ENCODE assay signal across 16 cellular contexts in genomic region chr14:81450976-81451375, GRCh38. TPM values are rescaled to one million over a fixed set of nuclear protein-coding genes. Genes with fewer than 3 reads are reported as not detected.
DNase-seq lines count a peak whose midpoint lies in the region; ATAC-seq and TF ChIP-seq lines count a peak whose summit lies in the region.
"Had no signal": no experiment of that assay in that cellular context is flagged by ENCODE, and none has a peak within 500 bp of the region (broad histone marks: within the 10 kb centered on the region; RNA-seq: fewer than 3 reads in every experiment).

No MANE protein-coding gene starts in this region.

- H3K36me3 ChIP-seq in BLaER1 (no peaks in the 10 kb centered on the region), GM23338 (ENCODE audit: insufficient read depth) (no peaks in the 10 kb centered on the region), endodermal cell (ENCODE audit: control insufficient read depth, insufficient read depth, low read length) (no peaks in the 10 kb centered on the region), gastrocnemius medialis (no peaks in the 10 kb centered on the region)
- H3K36me3 ChIP-seq: HAP-1 had no signal

- 0 out of 2 replicates have a peak overlapping the region, but pooled peaks have one; percentile 29 for H3K27ac Mint-ChIP-seq in GM23338
- H3K27ac Mint-ChIP-seq in endodermal cell = peak overlapping the region; percentile 59
- no peak overlapping the region for H3K27ac Mint-ChIP-seq in activated T-cell treated with anti-CD3 and anti-CD28 coated beads, Interleukin-2, amount 50 U/mL, for 72 hours
- H3K27ac Mint-ChIP-seq: B cell; CD8-positive, alpha-beta memory T cell; HFFc6 had no signal

- peaks cover 29% of the 10 kb centered on the region for H3K4me1 Mint-ChIP-seq in GM23338
- H3K4me1 Mint-ChIP-seq in endodermal cell = peaks cover 19% of the 10 kb centered on the region
- peaks cover 13% of the 10 kb centered on the region for H3K4me1 Mint-ChIP-seq in activated T-cell treated with anti-CD3 and anti-CD28 coated beads, Interleukin-2, amount 50 U/mL, for 72 hours (ENCODE audit: low read depth)
- H3K4me1 Mint-ChIP-seq: CD14-positive monocyte had no signal

- H3K36me3 Mint-ChIP-seq in GM23338 (ENCODE audit: low read depth) (no peaks in the 10 kb centered on the region), endodermal cell (ENCODE audit: low read depth) (no peaks in the 10 kb centered on the region)
- no peaks in the 10 kb centered on the region for H3K36me3 Mint-ChIP-seq in activated T-cell treated with anti-CD3 and anti-CD28 coated beads, Interleukin-2, amount 50 U/mL, for 72 hours (ENCODE audit: insufficient read depth in 2 of 2)
- H3K36me3 Mint-ChIP-seq: CD14-positive monocyte had no signal

- no peak overlapping the region for H3K27ac ChIP-seq in BLaER1
- H3K27ac ChIP-seq in GM23338 (ENCODE audit: low read depth) = no peak overlapping the region
- no peak overlapping the region for H3K27ac ChIP-seq in endodermal cell (ENCODE audit: low read depth, low read length)
- H3K27ac ChIP-seq in gastrocnemius medialis = peak overlapping the region; percentile 81 to 89 (median 84)

- ATAC-seq in GM23338 (no peak), gastrocnemius medialis (no peak)
- ATAC-seq in activated T-cell treated with anti-CD3 and anti-CD28 coated beads, Interleukin-2, amount 50 U/mL, for 72 hours (replicated peaks in 1 of 2) = no peak

- no peaks in the 10 kb centered on the region for H3K79me2 ChIP-seq in GM23338 (replicated peaks; ENCODE audit: insufficient read depth)

- 0 out of 2 replicates have a peak, but pooled peaks cover 2% of the 10 kb centered on the region for H3F3A ChIP-seq in GM23338 (replicated peaks; ENCODE audit: low read depth)

- H3K27me3 ChIP-seq in BLaER1 (no peaks in the 10 kb centered on the region), GM23338 (ENCODE audit: insufficient read depth) (no peaks in the 10 kb centered on the region), endodermal cell (ENCODE audit: control insufficient read depth, insufficient read depth, low read length, poor library complexity, severe bottlenecking) (no peaks in the 10 kb centered on the region), gastrocnemius medialis (no peaks in the 10 kb centered on the region)

- 0 out of 2 replicates have a peak, but pooled peaks cover 3% of the 10 kb centered on the region for H3K9me2 ChIP-seq in GM23338 (ENCODE audit: insufficient read depth)

- H3K27me3 Mint-ChIP-seq in GM23338 (ENCODE audit: insufficient read depth, low read depth, poor library complexity) (peaks cover 6% of the 10 kb centered on the region), endodermal cell (ENCODE audit: insufficient read depth) (peaks cover 3% of the 10 kb centered on the region)
- H3K27me3 Mint-ChIP-seq in activated T-cell treated with anti-CD3 and anti-CD28 coated beads, Interleukin-2, amount 50 U/mL, for 72 hours (ENCODE audit: low read depth) = peaks cover 7% of the 10 kb centered on the region

- no peak overlapping the region for H3K4me3 ChIP-seq in BLaER1
- no peak overlapping the region for H3K4me3 ChIP-seq in GM23338
- no peak overlapping the region for H3K4me3 ChIP-seq in endodermal cell (ENCODE audit: low read length)
- H3K4me3 ChIP-seq in gastrocnemius medialis = no peak overlapping the region
- H3K4me3 ChIP-seq: HAP-1 had no signal

- H3K4me3 Mint-ChIP-seq in GM23338 (no peak overlapping the region), endodermal cell (no peak overlapping the region)
- H3K4me3 Mint-ChIP-seq in activated T-cell treated with anti-CD3 and anti-CD28 coated beads, Interleukin-2, amount 50 U/mL, for 72 hours = no peak overlapping the region
- H3K4me3 Mint-ChIP-seq: B cell; CD14-positive monocyte; CD8-positive, alpha-beta memory T cell; HFFc6 had no signal

- H3K9ac ChIP-seq in BLaER1 = no peak overlapping the region
- H3K9ac ChIP-seq in endodermal cell (ENCODE audit: extremely low read depth, low read length, poor library complexity, severe bottlenecking) = no peak overlapping the region

- TF ChIP-seq CTCF in GM23338 (conservative IDR thresholded peaks at IDR 0.05; ENCODE audit: low read depth in 2 of 2) = no peak
- TF ChIP-seq CTCF in endodermal cell (conservative IDR thresholded peaks at IDR 0.05) = no peak
- no peak for TF ChIP-seq CTCF in gastrocnemius medialis (IDR thresholded peaks at IDR 0.05 in 4 of 5, conservative IDR thresholded peaks at IDR 0.05 in 1 of 5)

- no peaks in the 10 kb centered on the region for H4K20me1 ChIP-seq in BLaER1
- no peaks in the 10 kb centered on the region for H4K20me1 ChIP-seq in GM23338 (replicated peaks; ENCODE audit: insufficient read depth)

- no peaks in the 10 kb centered on the region; the same call in 2 of the 3 replicates for H3K9me3 Mint-ChIP-seq in GM23338
- no peaks in the 10 kb centered on the region for H3K9me3 Mint-ChIP-seq in endodermal cell
- H3K9me3 Mint-ChIP-seq in activated T-cell treated with anti-CD3 and anti-CD28 coated beads, Interleukin-2, amount 50 U/mL, for 72 hours = no peaks in the 10 kb centered on the region
- H3K9me3 Mint-ChIP-seq: CD8-positive, alpha-beta memory T cell; HFFc6 had no signal

- H3K4me1 ChIP-seq in BLaER1 (peaks cover 50% of the 10 kb centered on the region), GM23338 (ENCODE audit: insufficient read depth) (peaks cover 15% of the 10 kb centered on the region; the same call in 1 of the 2 replicates), endodermal cell (ENCODE audit: control insufficient read depth, insufficient read depth, low read length) (no peaks in the 10 kb centered on the region), gastrocnemius medialis (peaks cover 48 to 58% of the 10 kb centered on the region in 2 donors)

- H2AFZ ChIP-seq in GM23338 = no peak overlapping the region

- DNase-seq in GM23338 (ENCODE audit: low spot score) (no peak), endodermal cell (no peak), gastrocnemius medialis (no peak), NCI-H1694 (lab: John Stamatoyannopoulos, UW) (no peak)
- no peak for DNase-seq in activated T-cell treated with anti-CD3 and anti-CD28 coated beads, Interleukin-2, amount 50 U/mL, for 72 hours
- no peak for DNase-seq in activated CD4-positive, alpha-beta T cell treated with anti-CD3 and anti-CD28 coated beads for 4 hours
- DNase-seq: Caco-2; CD8-positive, alpha-beta memory T cell; DND-41; GDM1; HFFc6; IMR-90 had no signal

- H3K4me2 ChIP-seq in BLaER1 (peak overlapping the region; percentile 82), GM23338 (no peak overlapping the region)

- TF ChIP-seq POLR2A in gastrocnemius medialis (IDR thresholded peaks at IDR 0.05) = no peak

- 88 to 90% methylated on average over 3 of the region's 3 CpGs for WGBS in endodermal cell (ENCODE audit: insufficient coverage in 1 of 2, insufficient read length in 1 of 2), 2 experiments

- intact Hi-C loops in gastrocnemius medialis (cut with DNase I; ENCODE audit: low total_unique reads) = loop anchor here (5.0 kb wide), 1 partner anchor 229 kb away; the partner anchor contains the start of gene GTF2A1

- H3K9me3 ChIP-seq in BLaER1 = no peaks in the 10 kb centered on the region
- no peaks in the 10 kb centered on the region for H3K9me3 ChIP-seq in endodermal cell (ENCODE audit: control insufficient read depth, low read length)
- no peaks in the 10 kb centered on the region for H3K9me3 ChIP-seq in gastrocnemius medialis
- H3K9me3 ChIP-seq: Caco-2, HAP-1 had no signal

- in situ Hi-C loops in gastrocnemius medialis (cut with MboI; ENCODE audit: low sequenced_read_pairs in 4 of 4) = loop anchor here (5.0 to 25.0 kb wide), 2 partner anchors 179 to 464 kb away; no protein-coding TSS in a partner anchor

TF ChIP-seq in GM23338, 12 proteins besides CTCF, POLR2A, EP300 and RAD21:
- no peak for TF ChIP-seq EZH2phosphoT487 (IDR thresholded peaks at IDR 0.05; ENCODE audit: unreplicated experiment)

RNA-seq across cellular contexts. Expression of gene STON2, which starts 50.9 kb away (rescaled TPM):
- total RNA-seq in GM23338 (2014; rRNA removed; shearing (Covaris generic)) = 65.4 and 71.0 TPM in 2 replicates
- 8.2 and 9.5 TPM in 2 replicates for polyA plus RNA-seq in GM23338 (2016; fragmentation: Nextera tagmentation; extraction: Ambion mirVana)
- 10 to 100 TPM; 37.2 to 43.9 TPM for total RNA-seq in endodermal cell
- 19.2 TPM for polyA plus RNA-seq in endodermal cell (2013, experiment 1 of 2)
- polyA plus RNA-seq in endodermal cell (2013, experiment 2 of 2) = 22.6 TPM
- total RNA-seq in gastrocnemius medialis = 100 to 1,000 TPM in 3 of 4 donors, 10 to 100 TPM in 1; 60.2 to 198 (median 161) TPM
- under 1 TPM; 0.10 to 0.12 TPM for total RNA-seq in activated T-cell treated with anti-CD3 and anti-CD28 coated beads, Interleukin-2, amount 50 U/mL, for 72 hours
- total RNA-seq: B cell, HFFc6, IMR-90 had no signal
- polyA plus RNA-seq: CD8-positive, alpha-beta memory T cell; IMR-90 had no signal

Comparison
In these comparisons a context has a peak if more than half of its experiments do, and no peak if none do; other contexts are left out.
1. H3K27ac ChIP-seq: peak in gastrocnemius medialis (4 of 4); none in BLaER1 (single experiment), GM23338 (single experiment) and endodermal cell (single experiment).
2. RNA of gene STON2, which starts 50.9 kb away (total RNA-seq): 60.2 to 198 TPM in gastrocnemius medialis, 65.4 to 71.0 TPM in GM23338 and 37.2 to 43.9 TPM in endodermal cell; 0.10 to 0.12 TPM in activated T-cell treated with anti-CD3 and anti-CD28 coated beads, Interleukin-2, amount 50 U/mL, for 72 hours; every median in the first group is over 10 times any median in the second.